Comparison of ENCODE assay signal across 1 cellular context in genomic region chr22:19844423-19845368, GRCh38.
TF ChIP-seq lines count a peak whose summit lies in the region.

No MANE protein-coding gene starts in this region.

TF ChIP-seq in H1, 55 proteins besides CTCF, POLR2A, EP300 and RAD21 (continued from another document):
- TF ChIP-seq USF2 (IDR thresholded peaks at IDR 0.05; ENCODE audit: low read length), result no peak
- TF ChIP-seq BCL11A (IDR thresholded peaks at IDR 0.05; ENCODE audit: low read depth in 2 of 2, low read length in 2 of 2), result no peak
- TF ChIP-seq CBX5 (IDR thresholded peaks at IDR 0.05; ENCODE audit: low read depth, low read length), result no peak
- no peak for TF ChIP-seq PHF8 (conservative IDR thresholded peaks at IDR 0.05; ENCODE audit: low read depth, low read length)
- TF ChIP-seq CEBPB (IDR thresholded peaks at IDR 0.05; ENCODE audit: low read depth, low read length), result no peak
- TF ChIP-seq, protein P1, sequence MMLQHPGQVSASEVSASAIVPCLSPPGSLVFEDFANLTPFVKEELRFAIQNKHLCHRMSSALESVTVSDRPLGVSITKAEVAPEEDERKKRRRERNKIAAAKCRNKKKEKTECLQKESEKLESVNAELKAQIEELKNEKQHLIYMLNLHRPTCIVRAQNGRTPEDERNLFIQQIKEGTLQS (IDR thresholded peaks at IDR 0.05; ENCODE audit: insufficient read depth, low read depth, low read length), result no peak
- no peak for TF ChIP-seq SIX5 (IDR thresholded peaks at IDR 0.05; ENCODE audit: low read depth, low read length)
- TF ChIP-seq EGR1 (IDR thresholded peaks at IDR 0.05; ENCODE audit: borderline replicate concordance, low read depth, low read length), result no peak
- TF ChIP-seq KDM5A (IDR thresholded peaks at IDR 0.05; ENCODE audit: low read length), result no peak
- no peak for TF ChIP-seq SP4 (IDR thresholded peaks at IDR 0.05; ENCODE audit: low read length)
- TF ChIP-seq MAFK (IDR thresholded peaks at IDR 0.05; ENCODE audit: low read depth, low read length), result no peak
- no peak for TF ChIP-seq SP1 (IDR thresholded peaks at IDR 0.05; ENCODE audit: low read depth, low read length)
